Comparison of ENCODE assay signal across 28 cellular contexts in the genomic region with DNA sequence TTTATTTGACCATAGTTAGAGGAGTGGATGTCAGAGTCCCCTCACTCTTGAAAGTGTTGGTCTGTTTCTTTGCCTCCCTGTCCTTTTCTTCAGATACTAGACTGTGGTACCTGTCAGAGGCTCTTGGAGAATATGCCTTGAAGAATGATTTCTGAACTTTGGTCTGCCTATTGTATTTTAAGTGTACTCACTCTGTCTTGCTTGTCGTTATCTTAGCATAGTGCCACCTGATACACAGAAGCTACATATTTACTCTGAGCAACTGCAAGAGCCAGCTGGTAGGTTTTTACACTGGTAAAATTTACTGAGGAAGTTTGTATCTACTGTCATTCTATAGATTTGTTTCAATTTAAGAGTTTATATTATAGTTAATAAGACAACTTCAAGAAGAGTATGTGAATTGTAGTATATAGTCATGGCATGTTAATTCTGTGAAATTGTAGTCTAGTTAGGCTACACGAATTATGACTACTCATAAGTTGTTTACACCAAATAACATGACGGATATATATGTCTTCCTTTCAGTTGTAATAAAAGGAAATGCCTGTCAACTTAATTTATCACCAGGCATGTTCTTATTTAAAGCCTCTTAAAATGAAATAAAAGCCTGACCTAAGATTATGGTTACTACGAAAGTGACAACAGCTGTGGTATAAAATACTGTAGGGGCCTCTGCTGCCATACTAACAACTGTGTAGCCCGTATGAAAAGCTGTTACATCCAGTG.
A peak's percentile ranks its signal among the peaks of the same experiment; 100 is the strongest.
DNase-seq lines count a peak whose midpoint lies in the region; ATAC-seq and TF ChIP-seq lines count a peak whose summit lies in the region.
"Had no signal": no experiment of that assay in that cellular context is flagged by ENCODE, and none has a peak within 500 bp of the region (broad histone marks: within the 10 kb centered on the region; RNA-seq: fewer than 3 reads in every experiment).

No MANE protein-coding gene starts in this region.

- no peak overlapping the region for H3K9ac ChIP-seq in BLaER1
- H3K9ac ChIP-seq in IMR-90 (ENCODE audit: low read depth, low read length): no peak overlapping the region
- H3K9ac ChIP-seq in OCI-LY1 (ENCODE audit: low read length): no peak overlapping the region

- H3K4me1 ChIP-seq in BLaER1 (peaks cover 50% of the 10 kb centered on the region), IMR-90 (ENCODE audit: control insufficient read depth, insufficient read depth, low read length) (peaks cover 2% of the 10 kb centered on the region; the same call in 1 of the 2 replicates), OCI-LY1 (ENCODE audit: insufficient read depth, low read length, severe bottlenecking) (peaks cover 22% of the 10 kb centered on the region), mucosa of descending colon (ENCODE audit: low read depth) (peaks cover 12% of the 10 kb centered on the region)
- H3K4me1 ChIP-seq: ascending aorta, SJSA1 had no signal

- no peaks in the 10 kb centered on the region for H3K79me2 ChIP-seq in OCI-LY1 (ENCODE audit: insufficient read depth, low read length)

- H3F3A ChIP-seq in OCI-LY1 (ENCODE audit: insufficient read depth, low read length): no peaks in the 10 kb centered on the region

- H3K9me3 Mint-ChIP-seq in CD4-positive, alpha-beta T cell: no peaks in the 10 kb centered on the region
- H3K9me3 Mint-ChIP-seq: immature natural killer cell had no signal

- H3K14ac ChIP-seq in IMR-90 (replicated peaks; ENCODE audit: low read depth, low read length): peak overlapping the region; percentile 38; the same call in 1 of the 2 replicates

- no peak overlapping the region for H2AK9ac ChIP-seq in IMR-90 (replicated peaks; ENCODE audit: low read depth, low read length, poor library complexity)

- H3K4me3 ChIP-seq in BLaER1: no peak overlapping the region
- H3K4me3 ChIP-seq in IMR-90 (ENCODE audit: insufficient read depth, low read depth, low read length): no peak overlapping the region
- no peak overlapping the region for H3K4me3 ChIP-seq in OCI-LY1 (ENCODE audit: low read depth, low read length, poor library complexity, severe bottlenecking)
- H3K4me3 ChIP-seq in mucosa of descending colon: no peak overlapping the region
- H3K4me3 ChIP-seq: ascending aorta, heart left ventricle, psoas muscle, SJSA1, thoracic aorta had no signal

- peaks cover 33% of the 10 kb centered on the region for H3K4me1 Mint-ChIP-seq in CD4-positive, alpha-beta T cell (ENCODE audit: low read depth)

- TF ChIP-seq CTCF in IMR-90 (conservative IDR thresholded peaks at IDR 0.05; ENCODE audit: low read depth, low read length) (no peak), OCI-LY1 (IDR thresholded peaks at IDR 0.05; ENCODE audit: low read length) (no peak), mucosa of descending colon (IDR thresholded peaks at IDR 0.05) (no peak)
- TF ChIP-seq CTCF in CD4-positive, alpha-beta T cell (IDR thresholded peaks at IDR 0.05): no peak

- H3K9me2 ChIP-seq in OCI-LY1 (ENCODE audit: low read depth, low read length): no peaks in the 10 kb centered on the region

- POLR2A ChIA-PET in IMR-90 (lab: Charles Lee; ENCODE audit: unreplicated experiment): no interaction called here
- POLR2A ChIA-PET in CD4-positive, alpha-beta T cell (lab: Charles Lee): no interaction called here

- CTCF ChIA-PET in IMR-90 (lab: Yijun Ruan, JAX): interaction anchor here (0.9 kb wide), 1 partner anchor 8 kb away, joined by 4 read pairs; no protein-coding TSS in a partner anchor
- CTCF ChIA-PET in CD4-positive, alpha-beta T cell (lab: Charles Lee): no interaction called here

- no peak overlapping the region for H2BK15ac ChIP-seq in IMR-90 (ENCODE audit: low read depth, low read length)

- H4K20me1 ChIP-seq in BLaER1 (peaks cover 6% of the 10 kb centered on the region; the same call in 1 of the 2 replicates), IMR-90 (ENCODE audit: insufficient read depth, low read length) (no peaks in the 10 kb centered on the region), OCI-LY1 (ENCODE audit: insufficient read depth, low read length) (no peaks in the 10 kb centered on the region)

- no peak overlapping the region for H4K91ac ChIP-seq in IMR-90 (ENCODE audit: insufficient read depth, low read depth, low read length)

- H3K27ac ChIP-seq in BLaER1 (no peak overlapping the region), IMR-90 (ENCODE audit: insufficient read depth, low read length) (no peak overlapping the region), OCI-LY1 (ENCODE audit: low read depth, low read length, poor library complexity, severe bottlenecking) (peak overlapping the region; percentile 14)
- no peak overlapping the region for H3K27ac ChIP-seq in CD4-positive, alpha-beta T cell (ENCODE audit: low read depth, low read length)
- H3K27ac ChIP-seq: ascending aorta, heart left ventricle, psoas muscle, SJSA1, thoracic aorta had no signal

- H3K27ac Mint-ChIP-seq in CD4-positive, alpha-beta T cell: no peak overlapping the region
- H3K27ac Mint-ChIP-seq: activated CD8-positive, alpha-beta memory T cell treated with anti-CD3 and anti-CD28 coated beads, Interleukin-2, amount 10 ng/mL, durations not matched to agents 7 days and 5 days had no signal

- H3K36me3 ChIP-seq in BLaER1 (peaks cover 24% of the 10 kb centered on the region), IMR-90 (ENCODE audit: control insufficient read depth, insufficient read depth, low read length) (no peaks in the 10 kb centered on the region), OCI-LY1 (ENCODE audit: insufficient read depth, low read length) (no peaks in the 10 kb centered on the region), mucosa of descending colon (ENCODE audit: low read depth) (no peaks in the 10 kb centered on the region)
- H3K36me3 ChIP-seq: SJSA1, thoracic aorta had no signal

- H3K9me1 ChIP-seq in IMR-90 (ENCODE audit: insufficient read depth, low read length): peaks cover 4% of the 10 kb centered on the region

- H3K36me3 Mint-ChIP-seq in CD4-positive, alpha-beta T cell (ENCODE audit: low read depth): peaks cover 61% of the 10 kb centered on the region

- no peak overlapping the region for H3K23ac ChIP-seq in IMR-90 (ENCODE audit: low read depth, low read length)

- H2BK120ac ChIP-seq in IMR-90 (ENCODE audit: low read depth, low read length): no peak overlapping the region

- BruUV-seq in IMR-90 (replicated peaks; lab: Mats Ljungman, UMichigan): no TSS peak

- H4K8ac ChIP-seq in IMR-90 (ENCODE audit: low read depth in 2 of 2, low read length in 2 of 2): no peak overlapping the region

- in situ Hi-C loops in IMR-90 (cut with MboI; ENCODE audit: low sequenced_read_pairs): no loop called here

- no peak overlapping the region for H3K56ac ChIP-seq in IMR-90 (ENCODE audit: extremely low read depth, insufficient read depth, low read length)

- ATAC-seq in IMR-90 (ENCODE audit: low read depth) (no peak), mucosa of descending colon (peak; percentile 87), HG03175 (IDR thresholded peaks at IDR 0.05; ENCODE audit: unreplicated experiment) (no peak)
- no peak for ATAC-seq in CD4-positive, alpha-beta T cell (ENCODE audit: poor library complexity)
- ATAC-seq: activated CD8-positive, alpha-beta memory T cell treated with anti-CD3 and anti-CD28 coated beads, Interleukin-2, amount 10 ng/mL, durations not matched to agents 7 days and 5 days; heart left ventricle; left ventricle myocardium superior; psoas muscle had no signal

- dilution Hi-C loops in IMR-90 (cut with HindIII; ENCODE audit: low sequenced_read_pairs, unreplicated experiment): no loop called here

- TF ChIP-seq POLR2A in IMR-90 (IDR thresholded peaks at IDR 0.05; ENCODE audit: low read depth, low read length): no peak

- H2BK5ac ChIP-seq in IMR-90 (ENCODE audit: low read depth, low read length, poor library complexity, severe bottlenecking): no peak overlapping the region

- no peak overlapping the region for H2BK20ac ChIP-seq in IMR-90 (ENCODE audit: low read depth, low read length)

- intact Hi-C loops in IMR-90 (cut with micrococcal nuclease) (no loop called here), mucosa of descending colon (cut with DNase I, micrococcal nuclease) (no loop called here)
- intact Hi-C loops in CD4-positive, alpha-beta T cell (cut with DNase I, micrococcal nuclease): no loop called here

- H2AK5ac ChIP-seq in IMR-90 (ENCODE audit: low read depth, low read length): no peak overlapping the region

- H3K27me3 ChIP-seq in BLaER1 (no peaks in the 10 kb centered on the region), IMR-90 (ENCODE audit: control insufficient read depth, insufficient read depth, low read length) (no peaks in the 10 kb centered on the region), OCI-LY1 (ENCODE audit: insufficient read depth, low read length) (no peaks in the 10 kb centered on the region)
- no peaks in the 10 kb centered on the region for H3K27me3 ChIP-seq in CD4-positive, alpha-beta T cell (ENCODE audit: control insufficient read depth, insufficient read depth, low read length)
- H3K27me3 ChIP-seq: ascending aorta, heart left ventricle, SJSA1 had no signal

- no peak for DNase-seq in IMR-90
- DNase-seq in mucosa of descending colon: peak in 1 of 3 donors; percentile 12
- no peak for DNase-seq in HK-2 (ENCODE audit: unreplicated experiment)
- DNase-seq in islet precursor cell: no peak
- no peak for DNase-seq in CD4-positive, alpha-beta T cell
- DNase-seq: activated CD4-positive, alpha-beta T cell treated with anti-CD3 and anti-CD28 coated beads for 48 hours; activated CD8-positive, alpha-beta memory T cell treated with anti-CD3 and anti-CD28 coated beads, Interleukin-2, amount 10 ng/mL, durations not matched to agents 7 days and 5 days; activated naive CD4-positive, alpha-beta T cell treated with anti-CD3 and anti-CD28 coated beads, Interleukin-2, amount 50 U/mL, for 16 hours; caudate nucleus; DMS153; GDM1; heart left ventricle; immature natural killer cell; left ventricle myocardium superior; midbrain; NCI-H2107; NCI-H526 treated with DMSO at 0.1 percent for 48 hours; psoas muscle; stimulated activated CD4-positive, alpha-beta T cell treated with anti-CD3 and anti-CD28 coated beads, Interleukin-2, amount 100 ng/mL, for 24 hours; stimulated activated naive CD4-positive, alpha-beta T cell; T-helper 1 cell had no signal

- H4K5ac ChIP-seq in IMR-90 (ENCODE audit: low read depth, low read length): no peak overlapping the region

- WGBS in IMR-90 (ENCODE audit: extremely low coverage in 2 of 2, insufficient read length in 1 of 2), 2 experiments: no CpG with 5 or more reads among the region's 5 CpGs

- no peak overlapping the region for H3K4ac ChIP-seq in IMR-90 (ENCODE audit: low read depth, low read length)

- H3K18ac ChIP-seq in IMR-90 (ENCODE audit: low read depth, low read length): no peak overlapping the region

- H3K9me3 ChIP-seq in BLaER1 (no peaks in the 10 kb centered on the region), IMR-90 (ENCODE audit: control insufficient read depth, insufficient read depth, low read length) (no peaks in the 10 kb centered on the region), OCI-LY1 (ENCODE audit: low read length) (no peaks in the 10 kb centered on the region), mucosa of descending colon (no peaks in the 10 kb centered on the region)
- H3K9me3 ChIP-seq in CD4-positive, alpha-beta T cell (ENCODE audit: control insufficient read depth, low read length): no peaks in the 10 kb centered on the region
- H3K9me3 ChIP-seq: ascending aorta, heart left ventricle, psoas muscle, SJSA1, thoracic aorta had no signal

- H2AFZ ChIP-seq in IMR-90 (replicated peaks; ENCODE audit: low read length, poor library complexity): no peak overlapping the region
- no peak overlapping the region for H2AFZ ChIP-seq in OCI-LY1 (ENCODE audit: low read length)

- peaks cover 3 to 11% of the 10 kb centered on the region in 2 experiments; a peak in 2 of 4 replicates for H3K79me1 ChIP-seq in IMR-90 (ENCODE audit: low read depth in 1 of 2, low read length in 2 of 2)

- H3K27me3 Mint-ChIP-seq in CD4-positive, alpha-beta T cell: no peaks in the 10 kb centered on the region
- H3K27me3 Mint-ChIP-seq: activated CD8-positive, alpha-beta memory T cell treated with anti-CD3 and anti-CD28 coated beads, Interleukin-2, amount 10 ng/mL, durations not matched to agents 7 days and 5 days had no signal

- H3K4me2 ChIP-seq in BLaER1 (peak overlapping the region; percentile 30), IMR-90 (ENCODE audit: low read depth, low read length) (no peak overlapping the region), OCI-LY1 (ENCODE audit: low read length) (no peak overlapping the region)

- TF ChIP-seq RAD21 in IMR-90 (IDR thresholded peaks at IDR 0.05; ENCODE audit: low read length): no peak

- no peak overlapping the region for H3K4me3 Mint-ChIP-seq in CD4-positive, alpha-beta T cell
- H3K4me3 Mint-ChIP-seq: activated CD8-positive, alpha-beta memory T cell treated with anti-CD3 and anti-CD28 coated beads, Interleukin-2, amount 10 ng/mL, durations not matched to agents 7 days and 5 days; CD14-positive monocyte; immature natural killer cell had no signal
